In genomic region chr1:161199506-161200119, GRCh38 we compare ENCODE assay signal across 9 cellular contexts. TPM values are rescaled to one million over a fixed set of nuclear protein-coding genes. Genes with fewer than 3 reads are reported as not detected.
DNase-seq lines count a peak whose midpoint lies in the region; ATAC-seq and TF ChIP-seq lines count a peak whose summit lies in the region.
"Had no signal": no experiment of that assay in that cellular context is flagged by ENCODE, and none has a peak within 500 bp of the region (broad histone marks: within the 10 kb centered on the region; RNA-seq: fewer than 3 reads in every experiment).

No MANE protein-coding gene starts in this region.

- H3K36me3 ChIP-seq in left ventricle myocardium inferior (peaks cover 22% of the 10 kb centered on the region), aorta (ENCODE audit: control insufficient read depth in 1 of 2, insufficient read depth in 2 of 2, low read length in 1 of 2) (no peaks in the 10 kb centered on the region)

- peak overlapping the region; percentile 99 for H3K27ac ChIP-seq in left ventricle myocardium inferior (replicated peaks)
- H3K27ac ChIP-seq in dorsolateral prefrontal cortex = peak overlapping the region; percentile 90 to 100 (median 99)
- no peak overlapping the region for H3K27ac ChIP-seq in aorta (ENCODE audit: low read depth in 1 of 2, low read length in 2 of 2)

- peaks cover 8% of the 10 kb centered on the region for H3K36me3 Mint-ChIP-seq in natural killer cell

- H3K27ac Mint-ChIP-seq in natural killer cell = peak overlapping the region in 1 of 2 donors; percentile 96

- H3K27me3 ChIP-seq in left ventricle myocardium inferior (ENCODE audit: low read depth) = no peaks in the 10 kb centered on the region
- no peaks in the 10 kb centered on the region for H3K27me3 ChIP-seq in dorsolateral prefrontal cortex
- H3K27me3 ChIP-seq in aorta (ENCODE audit: control insufficient read depth in 1 of 2, insufficient read depth in 2 of 2, low read length in 1 of 2) = no peaks in the 10 kb centered on the region

- H3K27me3 Mint-ChIP-seq in natural killer cell (ENCODE audit: low read depth in 2 of 2) = no peaks in the 10 kb centered on the region

- 70 to 72% methylated on average over 5 of the region's 5 CpGs for WGBS in aorta, 2 donors

- H3K9me3 Mint-ChIP-seq in natural killer cell = no peaks in the 10 kb centered on the region

- no peak for DNase-seq in left ventricle myocardium inferior
- no peak for DNase-seq in Right ventricle myocardium superior
- DNase-seq in dorsolateral prefrontal cortex = no peak
- DNase-seq in natural killer cell = no peak
- DNase-seq in aorta = peak; percentile 24 to 76
- DNase-seq in foreskin melanocyte = no peak
- no peak for DNase-seq in DMS79 (lab: John Stamatoyannopoulos, UW)
- DNase-seq: activated CD4-positive, CD25-positive, alpha-beta regulatory T cell had no signal

- ATAC-seq in Right ventricle myocardium superior (ENCODE audit: poor library complexity) = no peak
- ATAC-seq in natural killer cell = no peak
- no peak for ATAC-seq in aorta (ENCODE audit: low FRiP score)
- ATAC-seq in GM18517 (IDR thresholded peaks at IDR 0.05; ENCODE audit: unreplicated experiment) = no peak

- peaks cover 32 to 65% of the 10 kb centered on the region in 2 donors for H3K4me1 Mint-ChIP-seq in natural killer cell

- TF ChIP-seq CTCF in left ventricle myocardium inferior (IDR thresholded peaks at IDR 0.05; ENCODE audit: borderline replicate concordance) (no peak), dorsolateral prefrontal cortex (IDR thresholded peaks at IDR 0.05 in 54 of 56, conservative IDR thresholded peaks at IDR 0.05 in 2 of 56; ENCODE audit: low read depth in 1 of 56, partially characterized antibody in 56 of 56) (no peak), natural killer cell (IDR thresholded peaks at IDR 0.05) (no peak)

- H3K4me1 ChIP-seq in left ventricle myocardium inferior = peaks cover 96% of the 10 kb centered on the region
- H3K4me1 ChIP-seq in aorta (ENCODE audit: control insufficient read depth in 1 of 2, insufficient read depth in 2 of 2, low read length in 2 of 2) = peaks cover 0 to 4% of the 10 kb centered on the region in 2 donors

- H3K4me3 Mint-ChIP-seq in natural killer cell = peak overlapping the region; percentile 18

- H3K4me3 ChIP-seq in left ventricle myocardium inferior (peak overlapping the region; percentile 67), dorsolateral prefrontal cortex (peak overlapping the region in 55 of 59 donors; percentile 18 to 98 (median 61)), aorta (ENCODE audit: low read length in 2 of 2) (no peak overlapping the region)

- intact Hi-C loops in left ventricle myocardium inferior (cut with micrococcal nuclease) (no loop called here), Right ventricle myocardium superior (cut with DNase I) (loop anchor here (10.0 kb wide), 1 partner anchor 185 kb away; no protein-coding TSS in a partner anchor), dorsolateral prefrontal cortex (cut with DNase I) (loop anchor here in 1 of 2 donors (5.0 to 10.0 kb wide), 2 partner anchors 113 to 185 kb away; partner anchors contain the start of gene SDHC), natural killer cell (cut with micrococcal nuclease) (loop anchor here (5.0 kb wide), 1 partner anchor 32 kb away; the partner anchor contains the start of gene PPOX), aorta (cut with DNase I) (no loop called here)

- H3K9me3 ChIP-seq in left ventricle myocardium inferior (replicated peaks) (no peaks in the 10 kb centered on the region), aorta (ENCODE audit: control insufficient read depth, low read length) (no peaks in the 10 kb centered on the region)

RNA-seq across cellular contexts. Expression of gene ADAMTS4, which starts 0.8 kb away (rescaled TPM):
- total RNA-seq in left ventricle myocardium inferior = 14.1 TPM
- total RNA-seq in Right ventricle myocardium superior = 7.0 TPM
- total RNA-seq in dorsolateral prefrontal cortex = 100 to 1,000 TPM in 8 of 120 experiments, 10 to 100 TPM in 98, 1 to 10 TPM in 14; 2.9 to 153 (median 35.3) TPM
- total RNA-seq in natural killer cell = under 1 TPM; 0.14 to 0.20 (median 0.14) TPM
- total RNA-seq in aorta = 100 to 1,000 TPM in 1 of 2 donors, 10 to 100 TPM in 1; 78.9 to 207 TPM
- polyA plus RNA-seq in aorta = 1 to 10 TPM; 1.4 to 6.8 TPM

RNA-seq across cellular contexts. Expression of gene NDUFS2, which starts 2.6 kb away (rescaled TPM):
- total RNA-seq in left ventricle myocardium inferior = 302 TPM
- 308 TPM for total RNA-seq in Right ventricle myocardium superior
- 100 to 1,000 TPM in 116 of 120 experiments, 10 to 100 TPM in 4; 77.0 to 176 (median 131) TPM for total RNA-seq in dorsolateral prefrontal cortex
- 10 to 100 TPM; 74.7 to 88.8 (median 84.7) TPM for total RNA-seq in natural killer cell
- total RNA-seq in aorta = 10 to 100 TPM; 55.3 to 63.4 TPM
- polyA plus RNA-seq in aorta = 10 to 100 TPM; 64.2 to 88.1 TPM

RNA-seq across cellular contexts. Expression of gene FCER1G, which starts 15.5 kb away (rescaled TPM):
- 22.0 TPM for total RNA-seq in left ventricle myocardium inferior
- 21.5 TPM for total RNA-seq in Right ventricle myocardium superior
- total RNA-seq in dorsolateral prefrontal cortex = 10 to 100 TPM in 76 of 120 experiments, 1 to 10 TPM in 44; 1.7 to 86.4 (median 12.9) TPM
- total RNA-seq in natural killer cell = 100 to 1,000 TPM; 226 to 281 (median 259) TPM
- 10 to 100 TPM; 64.3 to 74.0 TPM for total RNA-seq in aorta
- 100 to 1,000 TPM in 1 of 2 donors, 10 to 100 TPM in 1; 35.7 to 154 TPM for polyA plus RNA-seq in aorta

RNA-seq across cellular contexts. Expression of gene B4GALT3, which starts 22.3 kb away (rescaled TPM):
- total RNA-seq in left ventricle myocardium inferior (23.2 TPM), Right ventricle myocardium superior (20.3 TPM), dorsolateral prefrontal cortex (10 to 100 TPM; 17.8 to 52.2 (median 29.1) TPM), natural killer cell (10 to 100 TPM; 58.4 to 62.2 (median 59.4) TPM), aorta (10 to 100 TPM; 26.8 to 29.8 TPM)
- polyA plus RNA-seq in aorta = 10 to 100 TPM; 13.9 to 23.1 TPM

RNA-seq across cellular contexts. Expression of gene APOA2, which starts 23.8 kb away (rescaled TPM):
- total RNA-seq in left ventricle myocardium inferior (not detected), Right ventricle myocardium superior (1.2 TPM), dorsolateral prefrontal cortex (not detected), natural killer cell (not detected), aorta (not detected)
- polyA plus RNA-seq in aorta = 1 to 10 TPM in 1 of 2 donors, not detected in 1; 1.3 TPM

Comparison
In these comparisons a context has a peak if more than half of its experiments do, and no peak if none do; other contexts are left out.
1. intact Hi-C loops: an anchor here in Right ventricle myocardium superior (10.0 kb wide) and natural killer cell (5.0 kb wide); none called in left ventricle myocardium inferior and aorta.
2. DNase-seq: peak in aorta (2 of 2); none in left ventricle myocardium inferior (single experiment), Right ventricle myocardium superior (single experiment), dorsolateral prefrontal cortex (0 of 10), natural killer cell (single experiment), foreskin melanocyte (single experiment) and DMS79 (single experiment).
3. H3K27ac ChIP-seq: peak in left ventricle myocardium inferior (single experiment) and dorsolateral prefrontal cortex (59 of 59); none in aorta (0 of 2).
4. H3K4me3 ChIP-seq: peak in left ventricle myocardium inferior (single experiment) and dorsolateral prefrontal cortex (55 of 59); none in aorta (0 of 2).